Comparison of ENCODE assay signal across 9 cellular contexts in genomic region chr19:1170938-1171754, GRCh38. TPM values are rescaled to one million over a fixed set of nuclear protein-coding genes. Genes with fewer than 3 reads are reported as not detected.
A peak's percentile ranks its signal among the peaks of the same experiment; 100 is the strongest.
DNase-seq lines count a peak whose midpoint lies in the region; ATAC-seq lines count a peak whose summit lies in the region.
"Had no signal": no experiment of that assay in that cellular context is flagged by ENCODE, and none has a peak within 500 bp of the region (broad histone marks: within the 10 kb centered on the region; RNA-seq: fewer than 3 reads in every experiment).

No MANE protein-coding gene starts in this region.

- H3K27ac ChIP-seq in temporal lobe (ENCODE audit: low read depth, low read length): peak overlapping the region; percentile 50

- peak; percentile 16 for DNase-seq in activated T-cell treated with anti-CD3 and anti-CD28 coated beads, Interleukin-2, amount 50 U/mL, for 1 hour
- no peak for DNase-seq in activated T-cell treated with anti-CD3 and anti-CD28 coated beads for 4 hours
- DNase-seq in adipocyte (ENCODE audit: low read depth): peak; percentile 28
- peak; percentile 73 for DNase-seq in left kidney (ENCODE audit: low read depth, low spot score)
- no peak for DNase-seq in RPMI8226
- no peak for DNase-seq in GM19240 (ENCODE audit: insufficient read length, low spot score)
- DNase-seq: heart right ventricle had no signal

- no peak for ATAC-seq in HG02885 (IDR thresholded peaks at IDR 0.05; ENCODE audit: poor library complexity, unreplicated experiment)
- ATAC-seq: heart right ventricle had no signal

- H3K9ac ChIP-seq in adipocyte (ENCODE audit: low read length): peak overlapping the region; percentile 98

- peaks cover 9% of the 10 kb centered on the region for H3K36me3 ChIP-seq in adipocyte (ENCODE audit: control insufficient read depth, insufficient read depth, low read length, severe bottlenecking)

- peaks cover 57% of the 10 kb centered on the region for H3K4me1 ChIP-seq in adipocyte (ENCODE audit: control insufficient read depth, insufficient read depth, low read length)

- H3K27me3 ChIP-seq in adipocyte (replicated peaks; ENCODE audit: control insufficient read depth, insufficient read depth, low read length): no peaks in the 10 kb centered on the region
- H3K27me3 ChIP-seq: heart right ventricle had no signal

- H3K9me3 ChIP-seq in adipocyte (ENCODE audit: control insufficient read depth, low read length): no peaks in the 10 kb centered on the region
- H3K9me3 ChIP-seq: heart right ventricle had no signal

- peak overlapping the region; percentile 90 for H3K4me3 ChIP-seq in adipocyte (ENCODE audit: low read length)

RNA-seq across cellular contexts. Expression of gene SBNO2, which starts 2.9 kb away (rescaled TPM):
- total RNA-seq in temporal lobe: 5.2 TPM

RNA-seq across cellular contexts. Expression of gene STK11, which starts 34.4 kb away (rescaled TPM):
- total RNA-seq in temporal lobe: 30.0 TPM

Comparison
In these comparisons a context has a peak if more than half of its experiments do, and no peak if none do; other contexts are left out.
1. DNase-seq: peak in activated T-cell treated with anti-CD3 and anti-CD28 coated beads, Interleukin-2, amount 50 U/mL, for 1 hour (single experiment), adipocyte (single experiment) and left kidney (single experiment); none in activated T-cell treated with anti-CD3 and anti-CD28 coated beads for 4 hours (single experiment), RPMI8226 (single experiment) and GM19240 (single experiment).